ENCODE assay signal across 8 cellular contexts in genomic region chr10:92757066-92757716, GRCh38.
DNase-seq lines count a peak whose midpoint lies in the region; ATAC-seq and TF ChIP-seq lines count a peak whose summit lies in the region.

No MANE protein-coding gene starts in this region.

- POLR2A ChIA-PET in activated B cell treated with CpG ODN at 0.5 μM for 24 hours (lab: Charles Lee), result interaction anchor here (0.6 to 3.9 kb wide), 20 partner anchors 10 to 474 kb away, joined by 3 to 138 read pairs (median 7); partner anchors contain the start of genes EXOC6, HHEX, IDE and KIF11

- TF ChIP-seq CTCF in activated B cell treated with CpG ODN at 0.5 μM for 24 hours (IDR thresholded peaks at IDR 0.05), result no peak
- TF ChIP-seq CTCF in right atrium auricular region (IDR thresholded peaks at IDR 0.05), result peak in 1 of 2 donors; percentile 3

- H3K9ac ChIP-seq in rectal smooth muscle tissue (ENCODE audit: low read length), result no peak overlapping the region

- CTCF ChIA-PET in activated B cell treated with CpG ODN at 0.5 μM for 24 hours (lab: Charles Lee), result interaction anchor here (0.9 to 3.6 kb wide), 7 partner anchors 14 to 122 kb away, joined by 3 to 33 read pairs (median 4); partner anchors contain the start of gene HHEX

- H3K27ac Mint-ChIP-seq in activated B cell treated with CpG ODN at 0.5 μM for 24 hours, result peak overlapping the region; percentile 96
- no peak overlapping the region for H3K27ac Mint-ChIP-seq in activated T-helper 17 cell treated with anti-CD3 and anti-CD28 coated beads, Interleukin-2, amount 50 U/mL, for 72 hours

- H3K4me1 ChIP-seq in right atrium auricular region (peaks cover 0 to 23% of the 10 kb centered on the region in 2 donors), rectal smooth muscle tissue (ENCODE audit: control insufficient read depth, insufficient read depth, low read length) (peaks cover 27% of the 10 kb centered on the region)

- in situ Hi-C loops in G401 (cut with HindIII; ENCODE audit: low sequenced_read_pairs), result no loop called here

- H3K27ac ChIP-seq in right atrium auricular region (peak overlapping the region; percentile 75 to 84), rectal smooth muscle tissue (ENCODE audit: low read depth, low read length) (peak overlapping the region; percentile 98)

- H3K36me3 ChIP-seq in right atrium auricular region (no peaks in the 10 kb centered on the region), rectal smooth muscle tissue (ENCODE audit: control insufficient read depth, insufficient read depth, low read length) (no peaks in the 10 kb centered on the region)

- no peaks in the 10 kb centered on the region for H3K9me3 Mint-ChIP-seq in activated B cell treated with CpG ODN at 0.5 μM for 24 hours
- no peaks in the 10 kb centered on the region for H3K9me3 Mint-ChIP-seq in activated T-helper 17 cell treated with anti-CD3 and anti-CD28 coated beads, Interleukin-2, amount 50 U/mL, for 72 hours

- no peaks in the 10 kb centered on the region for H3K27me3 ChIP-seq in right atrium auricular region
- no peaks in the 10 kb centered on the region for H3K27me3 ChIP-seq in rectal smooth muscle tissue (ENCODE audit: control insufficient read depth, insufficient read depth, low read length)

- ATAC-seq in GM21529 (IDR thresholded peaks at IDR 0.05; ENCODE audit: unreplicated experiment), result peak; percentile 76
- peak; percentile 62 for ATAC-seq in activated B cell treated with CpG ODN at 0.5 μM for 24 hours (ENCODE audit: low read depth)
- no peak for ATAC-seq in activated T-helper 17 cell treated with anti-CD3 and anti-CD28 coated beads, Interleukin-2, amount 50 U/mL, for 72 hours (replicated peaks)

- intact Hi-C loops in activated B cell treated with CpG ODN at 0.5 μM for 24 hours (cut with micrococcal nuclease), result loop anchor here (1.0 to 10.0 kb wide), 6 partner anchors 33 to 738 kb away; partner anchors contain the start of gene CEP55

- H3K4me3 Mint-ChIP-seq in activated B cell treated with CpG ODN at 0.5 μM for 24 hours, result peak overlapping the region; percentile 76
- no peak overlapping the region for H3K4me3 Mint-ChIP-seq in activated T-helper 17 cell treated with anti-CD3 and anti-CD28 coated beads, Interleukin-2, amount 50 U/mL, for 72 hours

- no peaks in the 10 kb centered on the region for H3K36me3 Mint-ChIP-seq in activated B cell treated with CpG ODN at 0.5 μM for 24 hours (ENCODE audit: low read depth)
- no peaks in the 10 kb centered on the region for H3K36me3 Mint-ChIP-seq in activated T-helper 17 cell treated with anti-CD3 and anti-CD28 coated beads, Interleukin-2, amount 50 U/mL, for 72 hours (ENCODE audit: low read depth)

- DNase-seq in G401 (ENCODE audit: low spot score), result peak; percentile 8
- DNase-seq in HT1080 (ENCODE audit: low read depth), result peak; percentile 53
- peak; percentile 47 for DNase-seq in activated B cell treated with CpG ODN at 0.5 μM for 24 hours
- peak; percentile 90 for DNase-seq in right atrium auricular region (ENCODE audit: low spot score)
- DNase-seq in kidney glomerular epithelial cell (lab: John Stamatoyannopoulos, UW), result no peak

- no peak overlapping the region for H3K4me3 ChIP-seq in right atrium auricular region
- H3K4me3 ChIP-seq in rectal smooth muscle tissue (ENCODE audit: low read length), result peak overlapping the region; percentile 1

- peaks cover 83% of the 10 kb centered on the region for H3K4me1 Mint-ChIP-seq in activated B cell treated with CpG ODN at 0.5 μM for 24 hours
- no peaks in the 10 kb centered on the region for H3K4me1 Mint-ChIP-seq in activated T-helper 17 cell treated with anti-CD3 and anti-CD28 coated beads, Interleukin-2, amount 50 U/mL, for 72 hours

- no peaks in the 10 kb centered on the region for H3K27me3 Mint-ChIP-seq in activated B cell treated with CpG ODN at 0.5 μM for 24 hours
- no peaks in the 10 kb centered on the region for H3K27me3 Mint-ChIP-seq in activated T-helper 17 cell treated with anti-CD3 and anti-CD28 coated beads, Interleukin-2, amount 50 U/mL, for 72 hours

- H3K9me3 ChIP-seq in right atrium auricular region, result no peaks in the 10 kb centered on the region
